In the genomic region with DNA sequence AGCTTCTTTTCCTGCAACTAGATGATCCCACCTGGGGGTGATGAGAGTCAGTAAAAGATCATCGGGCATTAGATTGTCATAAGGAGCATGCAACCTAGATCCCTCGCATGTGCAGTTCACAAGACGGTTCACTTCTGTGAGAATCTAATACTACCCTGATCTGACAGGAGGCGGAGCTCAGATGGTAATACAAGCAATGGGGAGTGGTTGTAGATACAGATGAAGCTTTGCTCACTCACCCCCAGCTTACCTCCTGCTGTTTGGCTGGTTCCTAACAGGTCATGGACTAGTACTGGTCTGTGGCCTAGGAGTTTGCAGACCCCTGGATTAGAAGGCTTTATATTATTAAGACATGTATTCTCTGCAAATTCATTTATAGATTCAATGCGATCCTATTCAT, we compare ENCODE assay signal across 3 cellular contexts.
"Had no signal": no experiment of that assay in that cellular context is flagged by ENCODE, and none has a peak within 500 bp of the region (broad histone marks: within the 10 kb centered on the region; RNA-seq: fewer than 3 reads in every experiment).

No MANE protein-coding gene starts in this region.

- DNase-seq: GDM1, GF-D8 had no signal

- H3K4me3 ChIP-seq: GM12878 had no signal
